1 cellular context compared by ENCODE assay signal in genomic region chr2:39666489-39667141, GRCh38.
A peak's percentile ranks its signal among the peaks of the same experiment; 100 is the strongest.
TF ChIP-seq lines count a peak whose summit lies in the region.

No MANE protein-coding gene starts in this region.

TF ChIP-seq in GM12878, 131 proteins besides CTCF, POLR2A, EP300 and RAD21:
- no peak for TF ChIP-seq ZNF687 (IDR thresholded peaks at IDR 0.05)
- TF ChIP-seq SUZ12 (IDR thresholded peaks at IDR 0.05; ENCODE audit: unreplicated experiment): peak; percentile 76
